ENCODE assay signal across 8 cellular contexts in the genomic region with DNA sequence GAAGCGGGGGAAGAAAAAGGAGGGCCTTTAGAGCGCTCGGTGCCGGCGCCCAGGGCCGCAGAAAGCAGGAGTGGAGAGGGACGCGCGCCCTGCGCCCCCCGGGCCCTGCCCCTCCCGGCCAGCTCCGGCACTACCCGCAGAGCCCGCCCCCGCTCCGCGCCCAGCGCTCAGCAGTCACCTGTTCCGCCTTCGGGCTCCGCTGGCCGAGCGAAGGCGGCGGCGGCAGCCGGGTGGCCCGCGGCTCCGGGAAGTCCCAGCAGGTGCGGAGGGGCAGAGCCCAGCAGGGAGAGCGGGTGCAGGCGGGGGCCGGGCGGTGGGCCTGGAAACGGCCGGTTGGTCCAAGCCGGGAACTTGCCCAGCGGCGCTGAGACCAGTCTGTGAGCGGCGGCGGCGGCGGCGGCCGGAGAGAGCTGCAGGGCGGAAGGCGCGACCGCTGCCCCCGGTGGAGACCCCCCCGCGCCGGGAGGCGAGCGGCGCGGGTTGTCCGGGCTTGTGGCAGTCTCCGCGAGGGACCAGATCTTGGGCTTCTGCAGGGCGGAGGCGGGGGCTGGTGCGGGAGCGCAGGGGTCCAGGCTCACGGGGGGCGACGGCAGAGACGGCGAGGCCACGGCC. TPM values are rescaled to one million over a fixed set of nuclear protein-coding genes. Genes with fewer than 3 reads are reported as not detected.
A peak's percentile ranks its signal among the peaks of the same experiment; 100 is the strongest.
DNase-seq lines count a peak whose midpoint lies in the region; ATAC-seq, FAIRE-seq and TF ChIP-seq lines count a peak whose summit lies in the region.

No MANE protein-coding gene starts in this region.

- peak overlapping the region; percentile 99 for H3K9ac ChIP-seq in DND-41 (ENCODE audit: low read depth, low read length)

- H3K4me1 ChIP-seq in DND-41 (ENCODE audit: insufficient read depth, low read length) (peaks cover 61% of the 10 kb centered on the region), pancreas (peaks cover 0 to 3% (median 0%) of the 10 kb centered on the region in 3 donors)

- ATAC-seq in DND-41 (ENCODE audit: insufficient read depth, low read depth) (peak; percentile 7; the same call in 2 of the 3 replicates), pancreas (peak; percentile 20 to 55 (median 42)), GM18505 (IDR thresholded peaks at IDR 0.05; ENCODE audit: unreplicated experiment) (no peak), HG03439 (IDR thresholded peaks at IDR 0.05; ENCODE audit: unreplicated experiment) (no peak)

- H3K4me3 ChIP-seq in DND-41 (ENCODE audit: low read depth in 1 of 2, low read length in 2 of 2) (peak overlapping the region; percentile 45 to 71), fibroblast of mammary gland (ENCODE audit: control insufficient read depth, low read depth, low read length) (peak overlapping the region; percentile 69), pancreas (peak overlapping the region; percentile 3 to 56 (median 30))

- FAIRE-seq in pancreas (lab: Jason Lieb, UNC) = no peak

- H3K4me2 ChIP-seq in DND-41 (ENCODE audit: insufficient read depth, low read length) = peak overlapping the region; percentile 75

- DNase-seq in DND-41 = peak; percentile 65
- DNase-seq in NCI-H510A (lab: John Stamatoyannopoulos, UW) = peak; percentile 16
- DNase-seq in fibroblast of mammary gland (ENCODE audit: low read depth) = no peak
- peak; percentile 20 to 79 (median 34) for DNase-seq in pancreas
- no peak for DNase-seq in NCI-H524 treated with DMSO at 0.1 percent for 48 hours (lab: John Stamatoyannopoulos, UW)
- DNase-seq in MV-4-11 (lab: John Stamatoyannopoulos, UW) = no peak

- intact Hi-C loops in pancreas (cut with DNase I) = loop anchor here in 2 of 3 donors (10.0 kb wide), 2 partner anchors 650 to 660 kb away; a partner anchor contains a TSS

- TF ChIP-seq POLR2A in GM18505 (IDR thresholded peaks at IDR 0.05; ENCODE audit: borderline replicate concordance, extremely low read depth, insufficient read depth, insufficient read length) = no peak

- H2AFZ ChIP-seq in DND-41 (ENCODE audit: low read depth, low read length) = no peak overlapping the region

- H4K20me1 ChIP-seq in DND-41 (ENCODE audit: insufficient read depth, low read length) = peaks cover 31% of the 10 kb centered on the region

- no peak for TF ChIP-seq CTCF in DND-41 (IDR thresholded peaks at IDR 0.05; ENCODE audit: borderline replicate concordance, extremely low read depth, low read length, poor library complexity, severe bottlenecking)
- TF ChIP-seq CTCF in fibroblast of mammary gland (conservative IDR thresholded peaks at IDR 0.05; ENCODE audit: control insufficient read depth, insufficient read depth, low read depth, low read length) = no peak
- no peak for TF ChIP-seq CTCF in pancreas (IDR thresholded peaks at IDR 0.05)

- peaks cover 64% of the 10 kb centered on the region for H3K79me2 ChIP-seq in DND-41 (ENCODE audit: insufficient read depth, low read length)

- H3K27ac ChIP-seq in DND-41 (ENCODE audit: low read length) (peak overlapping the region; percentile 91), pancreas (no peak overlapping the region)

- no peaks in the 10 kb centered on the region for H3K9me3 ChIP-seq in DND-41 (ENCODE audit: insufficient read depth, low read length, severe bottlenecking)
- no peaks in the 10 kb centered on the region for H3K9me3 ChIP-seq in pancreas

- no peaks in the 10 kb centered on the region for H3K27me3 ChIP-seq in DND-41 (ENCODE audit: insufficient read depth, low read length, poor library complexity)
- H3K27me3 ChIP-seq in pancreas = peaks cover 0 to 40% (median 2%) of the 10 kb centered on the region in 4 donors

- H3K36me3 ChIP-seq in DND-41 (ENCODE audit: insufficient read depth, low read length) (peaks cover 52% of the 10 kb centered on the region), pancreas (no peaks in the 10 kb centered on the region)

- 2 to 3% methylated on average over 63 to 73 of the region's 73 CpGs for WGBS in pancreas, 2 donors

RNA-seq across cellular contexts. Expression of a gene that starts 2.2 kb away (rescaled TPM):
- total RNA-seq in pancreas = 1 to 10 TPM; 1.6 to 4.0 (median 2.0) TPM
- 1 to 10 TPM in 1 of 2 donors, under 1 TPM in 1; 0.87 to 3.5 TPM for polyA plus RNA-seq in pancreas

Comparison
In these comparisons a context has a peak if more than half of its experiments do, and no peak if none do; other contexts are left out.
1. ATAC-seq: peak in DND-41 (single experiment) and pancreas (4 of 4); none in GM18505 (single experiment) and HG03439 (single experiment).
2. DNase-seq: peak in DND-41 (single experiment), NCI-H510A (single experiment) and pancreas (6 of 6); none in fibroblast of mammary gland (single experiment), NCI-H524 treated with DMSO at 0.1 percent for 48 hours (single experiment) and MV-4-11 (single experiment).
3. Peak in every context shown above with its lines, with median percentiles within 50 percentile points of each other: H3K4me3 ChIP-seq.